Comparison of ENCODE assay signal across 1 cellular context in the genomic region with DNA sequence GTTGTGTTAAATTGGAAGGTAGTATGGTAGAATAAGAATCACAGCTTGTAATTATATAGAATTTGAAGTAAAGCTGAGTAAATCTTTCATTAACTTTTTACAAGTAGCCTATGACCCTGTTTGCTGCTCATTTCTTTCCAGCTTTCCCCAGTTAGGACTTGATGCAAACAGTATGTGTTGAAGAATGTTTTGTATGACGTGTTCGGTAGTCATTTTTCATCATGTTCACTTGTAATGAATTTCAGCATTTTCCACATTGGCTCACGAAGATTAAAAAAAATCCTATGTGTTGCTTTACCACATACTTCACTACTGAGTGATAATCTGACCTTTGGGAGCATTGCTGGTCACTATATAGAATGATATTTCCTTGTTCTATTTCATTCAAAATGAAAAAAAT.
TF ChIP-seq lines count a peak whose summit lies in the region.

No MANE protein-coding gene starts in this region.

TF ChIP-seq in WTC11, 78 proteins besides CTCF, POLR2A, EP300 and RAD21 (continued from another document):
- TF ChIP-seq, protein P1, sequence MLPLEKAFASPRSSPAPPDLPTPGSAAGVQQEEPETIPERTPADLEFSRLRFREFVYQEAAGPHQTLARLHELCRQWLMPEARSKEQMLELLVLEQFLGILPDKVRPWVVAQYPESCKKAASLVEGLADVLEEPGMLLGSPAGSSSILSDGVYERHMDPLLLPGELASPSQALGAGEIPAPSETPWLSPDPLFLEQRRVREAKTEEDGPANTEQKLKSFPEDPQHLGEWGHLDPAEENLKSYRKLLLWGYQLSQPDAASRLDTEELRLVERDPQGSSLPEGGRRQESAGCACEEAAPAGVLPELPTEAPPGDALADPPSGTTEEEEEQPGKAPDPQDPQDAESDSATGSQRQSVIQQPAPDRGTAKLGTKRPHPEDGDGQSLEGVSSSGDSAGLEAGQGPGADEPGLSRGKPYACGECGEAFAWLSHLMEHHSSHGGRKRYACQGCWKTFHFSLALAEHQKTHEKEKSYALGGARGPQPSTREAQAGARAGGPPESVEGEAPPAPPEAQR (CRISPR knock-in tag; IDR thresholded peaks at IDR 0.05) = no peak
- TF ChIP-seq KAT7 (CRISPR knock-in tag; IDR thresholded peaks at IDR 0.05; ENCODE audit: borderline replicate concordance) (no peak), SP1 (CRISPR knock-in tag; conservative IDR thresholded peaks at IDR 0.05) (no peak), CREM (CRISPR knock-in tag; IDR thresholded peaks at IDR 0.05) (no peak)
- TF ChIP-seq, protein P2, sequence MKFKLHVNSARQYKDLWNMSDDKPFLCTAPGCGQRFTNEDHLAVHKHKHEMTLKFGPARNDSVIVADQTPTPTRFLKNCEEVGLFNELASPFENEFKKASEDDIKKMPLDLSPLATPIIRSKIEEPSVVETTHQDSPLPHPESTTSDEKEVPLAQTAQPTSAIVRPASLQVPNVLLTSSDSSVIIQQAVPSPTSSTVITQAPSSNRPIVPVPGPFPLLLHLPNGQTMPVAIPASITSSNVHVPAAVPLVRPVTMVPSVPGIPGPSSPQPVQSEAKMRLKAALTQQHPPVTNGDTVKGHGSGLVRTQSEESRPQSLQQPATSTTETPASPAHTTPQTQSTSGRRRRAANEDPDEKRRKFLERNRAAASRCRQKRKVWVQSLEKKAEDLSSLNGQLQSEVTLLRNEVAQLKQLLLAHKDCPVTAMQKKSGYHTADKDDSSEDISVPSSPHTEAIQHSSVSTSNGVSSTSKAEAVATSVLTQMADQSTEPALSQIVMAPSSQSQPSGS (CRISPR knock-in tag; IDR thresholded peaks at IDR 0.05; ENCODE audit: borderline replicate concordance, low read depth) = no peak
- TF ChIP-seq, protein P3, sequence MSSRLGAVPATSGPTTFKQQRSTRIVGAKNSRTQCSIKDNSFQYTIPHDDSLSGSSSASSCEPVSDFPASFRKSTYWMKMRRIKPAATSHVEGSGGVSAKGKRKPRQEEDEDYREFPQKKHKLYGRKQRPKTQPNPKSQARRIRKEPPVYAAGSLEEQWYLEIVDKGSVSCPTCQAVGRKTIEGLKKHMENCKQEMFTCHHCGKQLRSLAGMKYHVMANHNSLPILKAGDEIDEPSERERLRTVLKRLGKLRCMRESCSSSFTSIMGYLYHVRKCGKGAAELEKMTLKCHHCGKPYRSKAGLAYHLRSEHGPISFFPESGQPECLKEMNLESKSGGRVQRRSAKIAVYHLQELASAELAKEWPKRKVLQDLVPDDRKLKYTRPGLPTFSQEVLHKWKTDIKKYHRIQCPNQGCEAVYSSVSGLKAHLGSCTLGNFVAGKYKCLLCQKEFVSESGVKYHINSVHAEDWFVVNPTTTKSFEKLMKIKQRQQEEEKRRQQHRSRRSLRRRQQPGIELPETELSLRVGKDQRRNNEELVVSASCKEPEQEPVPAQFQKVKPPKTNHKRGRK (CRISPR knock-in tag; IDR thresholded peaks at IDR 0.05; ENCODE audit: borderline replicate concordance) = no peak
- TF ChIP-seq, protein P4, sequence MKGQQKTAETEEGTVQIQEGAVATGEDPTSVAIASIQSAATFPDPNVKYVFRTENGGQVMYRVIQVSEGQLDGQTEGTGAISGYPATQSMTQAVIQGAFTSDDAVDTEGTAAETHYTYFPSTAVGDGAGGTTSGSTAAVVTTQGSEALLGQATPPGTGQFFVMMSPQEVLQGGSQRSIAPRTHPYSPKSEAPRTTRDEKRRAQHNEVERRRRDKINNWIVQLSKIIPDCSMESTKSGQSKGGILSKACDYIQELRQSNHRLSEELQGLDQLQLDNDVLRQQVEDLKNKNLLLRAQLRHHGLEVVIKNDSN (CRISPR knock-in tag; IDR thresholded peaks at IDR 0.05) = no peak
